18 cellular contexts compared by ENCODE assay signal in genomic region chr10:95600158-95600557, GRCh38.
"Had no signal": no experiment of that assay in that cellular context is flagged by ENCODE, and none has a peak within 500 bp of the region (broad histone marks: within the 10 kb centered on the region; RNA-seq: fewer than 3 reads in every experiment).

No MANE protein-coding gene starts in this region.

- H3K36me3 Mint-ChIP-seq: activated naive CD8-positive, alpha-beta T cell had no signal

- DNase-seq: activated B cell treated with CpG ODN at 0.5 μM for 24 hours; activated CD4-positive, alpha-beta T cell treated with anti-CD3 and anti-CD28 coated beads for 1 hour; activated CD4-positive, alpha-beta T cell treated with anti-CD3 and anti-CD28 coated beads, Interleukin-2, amount 10 ng/mL, durations not matched to agents 24 days and 14 days; activated CD4-positive, alpha-beta T cell treated with anti-CD3 and anti-CD28 coated beads, Interleukin-2, amount 50 U/mL, for 48 hours; activated gamma-delta T cell; activated naive CD4-positive, alpha-beta T cell treated with anti-CD3 and anti-CD28 coated beads for 36 hours; activated T-cell treated with anti-CD3 and anti-CD28 coated beads, Interleukin-2, amount 50 U/mL, for 4 hours; anterior cingulate cortex; caudate nucleus; Karpas-422; NCI-H1048; NCI-H146; NCI-H187 treated with DMSO at 0.1 percent for 48 hours; NCI-H345; NCI-H510A had no signal

- H3K27ac ChIP-seq: SJSA1 had no signal

- ATAC-seq: activated T-cell treated with anti-CD3 and anti-CD28 coated beads, Interleukin-2, amount 50 U/mL, for 4 hours had no signal

- H3K4me1 ChIP-seq: SJSA1 had no signal

- H3K4me3 Mint-ChIP-seq: activated B cell treated with CpG ODN at 0.5 μM for 24 hours; activated CD4-positive, alpha-beta T cell treated with anti-CD3 and anti-CD28 coated beads, Interleukin-2, amount 10 ng/mL, durations not matched to agents 24 days and 14 days; activated naive CD4-positive, alpha-beta T cell treated with anti-CD3 and anti-CD28 coated beads for 36 hours; activated naive CD8-positive, alpha-beta T cell; activated T-cell treated with anti-CD3 and anti-CD28 coated beads, Interleukin-2, amount 50 U/mL, for 4 hours; T-helper 1 cell treated with Interleukin-12 subunit alpha and Interleukin-12 subunit beta and Interleukin-4 antibody, amounts not matched to agents 30 μg/mL and 1 μg/mL, for 36 hours had no signal

- H3K4me3 ChIP-seq: SJSA1 had no signal

- H3K4me1 Mint-ChIP-seq: activated B cell treated with CpG ODN at 0.5 μM for 24 hours; activated CD4-positive, alpha-beta T cell treated with anti-CD3 and anti-CD28 coated beads, Interleukin-2, amount 10 ng/mL, durations not matched to agents 24 days and 14 days had no signal

- H3K27ac Mint-ChIP-seq: activated B cell treated with CpG ODN at 0.5 μM for 24 hours; activated CD4-positive, alpha-beta T cell treated with anti-CD3 and anti-CD28 coated beads, Interleukin-2, amount 10 ng/mL, durations not matched to agents 24 days and 14 days; activated naive CD4-positive, alpha-beta T cell treated with anti-CD3 and anti-CD28 coated beads for 36 hours; activated naive CD8-positive, alpha-beta T cell; T-helper 1 cell treated with Interleukin-12 subunit alpha and Interleukin-12 subunit beta and Interleukin-4 antibody, amounts not matched to agents 30 μg/mL and 1 μg/mL, for 36 hours had no signal

- H3K9me3 Mint-ChIP-seq: activated B cell treated with CpG ODN at 0.5 μM for 24 hours; activated CD4-positive, alpha-beta T cell treated with anti-CD3 and anti-CD28 coated beads, Interleukin-2, amount 10 ng/mL, durations not matched to agents 24 days and 14 days; activated naive CD4-positive, alpha-beta T cell treated with anti-CD3 and anti-CD28 coated beads for 36 hours; activated T-cell treated with anti-CD3 and anti-CD28 coated beads, Interleukin-2, amount 50 U/mL, for 4 hours; T-helper 1 cell treated with Interleukin-12 subunit alpha and Interleukin-12 subunit beta and Interleukin-4 antibody, amounts not matched to agents 30 μg/mL and 1 μg/mL, for 36 hours had no signal
